ENCODE assay signal across 30 cellular contexts in genomic region chr2:63064661-63065060, GRCh38.
"Had no signal": no experiment of that assay in that cellular context is flagged by ENCODE, and none has a peak within 500 bp of the region (broad histone marks: within the 10 kb centered on the region; RNA-seq: fewer than 3 reads in every experiment).

No MANE protein-coding gene starts in this region.

- H3K27ac ChIP-seq: KMS-11 had no signal

- H3K36me3 ChIP-seq: MG63 had no signal

- H3K9me3 ChIP-seq: MG63 had no signal

- DNase-seq: Karpas-422, Kasumi-1, MG63, MM.1S, MV-4-11, NCI-H1048, NCI-H1092, NCI-H1092 treated with DMSO at 0.1 percent for 48 hours, NCI-H1105, NCI-H1417 treated with DMSO at 0.1 percent for 48 hours, NCI-H1436, NCI-H1436 treated with DMSO at 0.1 percent for 48 hours, NCI-H146, NCI-H1694, NCI-H1694 treated with DMSO at 0.1 percent for 48 hours, NCI-H187, NCI-H187 treated with DMSO at 0.1 percent for 48 hours, NCI-H1930, NCI-H2029, NCI-H2029 treated with DMSO at 0.1 percent for 48 hours, NCI-H2081, NCI-H2081 treated with DMSO at 0.1 percent for 48 hours, NCI-H2107, NCI-H2171, NCI-H2171 treated with DMSO at 0.1 percent for 48 hours, NCI-H2227 treated with DMSO at 0.1 percent for 48 hours, NCI-H446, NCI-H446 treated with DMSO at 0.1 percent for 48 hours, NCI-H510A had no signal

- H3K4me2 ChIP-seq: KMS-11 had no signal

- H3K4me3 ChIP-seq: MG63 had no signal
